ENCODE assay signal across 9 cellular contexts in the genomic region with DNA sequence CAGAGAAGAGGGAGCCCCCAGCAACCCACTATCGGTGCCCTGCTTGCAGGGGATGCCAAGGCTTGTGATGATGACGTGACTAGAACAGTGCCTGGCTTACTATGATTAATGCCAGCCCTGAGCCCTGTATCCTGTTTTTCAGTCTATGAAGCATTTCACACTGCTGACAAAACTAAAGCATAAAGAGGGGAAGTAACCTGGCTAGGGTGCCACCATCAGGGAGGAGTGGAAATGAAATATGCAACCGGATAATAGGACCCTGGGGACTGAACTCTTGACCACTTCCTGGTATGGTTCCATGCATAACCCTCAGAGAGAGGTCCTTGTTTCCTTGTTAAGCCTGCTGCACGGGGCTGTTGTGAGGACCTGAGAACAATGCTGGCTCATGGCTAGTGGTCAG. TPM values are rescaled to one million over a fixed set of nuclear protein-coding genes. Genes with fewer than 3 reads are reported as not detected.
DNase-seq lines count a peak whose midpoint lies in the region; ATAC-seq, FAIRE-seq and TF ChIP-seq lines count a peak whose summit lies in the region.
"Had no signal": no experiment of that assay in that cellular context is flagged by ENCODE, and none has a peak within 500 bp of the region (broad histone marks: within the 10 kb centered on the region; RNA-seq: fewer than 3 reads in every experiment).

No MANE protein-coding gene starts in this region.

- BruUV-seq in K562 (replicated peaks; lab: Mats Ljungman, UMichigan): no TSS peak

- intact Hi-C loops in K562 (cut with micrococcal nuclease): no loop called here

- no peaks in the 10 kb centered on the region for H4K20me1 ChIP-seq in K562 (replicated peaks; ENCODE audit: control insufficient read depth, insufficient read depth, low read length)
- no peaks in the 10 kb centered on the region for H4K20me1 ChIP-seq in osteoblast (ENCODE audit: insufficient read depth, low read length)

- WGBS in K562 (ENCODE audit: insufficient coverage, low coverage, missing lambda C conversion rate): 15% methylated on average over 4 of the region's 4 CpGs

- no peak for TF ChIP-seq RAD21 in K562 (CRISPR knock-in tag; conservative IDR thresholded peaks at IDR 0.05 in 1 of 2, IDR thresholded peaks at IDR 0.05 in 1 of 2)

- peak in 1 of 4 experiments; percentile 16 for DNase-seq in K562 (ENCODE audit: extremely low read depth in 1 of 4, low spot score in 3 of 4)
- no peak for DNase-seq in HCEC 1CT
- no peak for DNase-seq in osteoblast (ENCODE audit: insufficient read length, low spot score, missing footprints)
- DNase-seq in DMS53 treated with DMSO at 0.1 percent for 48 hours (lab: John Stamatoyannopoulos, UW; ENCODE audit: unreplicated experiment): no peak
- no peak for DNase-seq in iPS-NIHi11 (ENCODE audit: low spot score)
- DNase-seq: NCI-H510A treated with DMSO at 0.1 percent for 48 hours had no signal

- no peak for TF ChIP-seq POLR2A in K562 (conservative IDR thresholded peaks at IDR 0.05)

- H3K9me3 ChIP-seq in K562 (replicated peaks; ENCODE audit: control insufficient read depth, insufficient read depth, low read depth, low read length) (no peaks in the 10 kb centered on the region), osteoblast (ENCODE audit: low read depth, low read length) (no peaks in the 10 kb centered on the region)

- H3K79me2 ChIP-seq in K562 (ENCODE audit: control insufficient read depth, insufficient read depth, low read length) (no peaks in the 10 kb centered on the region), osteoblast (ENCODE audit: insufficient read depth, low read length) (no peaks in the 10 kb centered on the region)

- H2AFZ ChIP-seq in K562 (ENCODE audit: low read depth, low read length) (no peak overlapping the region), osteoblast (ENCODE audit: low read length) (no peak overlapping the region)

- no peak overlapping the region for H3K4me3 ChIP-seq in K562
- no peak overlapping the region for H3K4me3 ChIP-seq in osteoblast (ENCODE audit: insufficient read depth, low read length)

- no peaks in the 10 kb centered on the region for H3K36me3 ChIP-seq in K562 (ENCODE audit: control insufficient read depth, insufficient read depth, low read length)
- H3K36me3 ChIP-seq in osteoblast (ENCODE audit: insufficient read depth, low read length): no peaks in the 10 kb centered on the region

- no peaks in the 10 kb centered on the region for H3K9me1 ChIP-seq in K562 (ENCODE audit: control insufficient read depth, insufficient read depth, low read length)

- POLR2A ChIA-PET in K562 (lab: Yijun Ruan, JAX): no interaction called here

- no peak for FAIRE-seq in K562 (lab: Jason Lieb, UNC)

- H3K4me1 ChIP-seq in K562 (replicated peaks in 1 of 2; ENCODE audit: control insufficient read depth in 2 of 2, insufficient read depth in 2 of 2, low read length in 2 of 2) (peaks cover 0 to 14% of the 10 kb centered on the region in 2 experiments; a peak in 2 of 5 replicates), osteoblast (ENCODE audit: insufficient read depth, low read length) (no peaks in the 10 kb centered on the region)

- TF ChIP-seq EP300 in K562 (IDR thresholded peaks at IDR 0.05; ENCODE audit: low read length): no peak

- ATAC-seq in GM18499 (IDR thresholded peaks at IDR 0.05; ENCODE audit: insufficient read depth, unreplicated experiment) (peak; percentile 86), GM21528 (IDR thresholded peaks at IDR 0.05; ENCODE audit: low FRiP score, unreplicated experiment) (peak; percentile 92), HG03469 (IDR thresholded peaks at IDR 0.05; ENCODE audit: unreplicated experiment) (peak; percentile 89), K562 (peak; percentile 71)

- H3K27ac ChIP-seq in K562 (ENCODE audit: extremely low read depth, low read depth, low read length): no peak overlapping the region
- no peak overlapping the region for H3K27ac ChIP-seq in osteoblast (ENCODE audit: low read depth, low read length)

- H3K27me3 ChIP-seq in K562 (ENCODE audit: control insufficient read depth in 2 of 2, insufficient read depth in 2 of 2, low read length in 2 of 2): peaks cover 13 to 14% of the 10 kb centered on the region in 2 experiments; a peak in 4 of 5 replicates
- H3K27me3 ChIP-seq in osteoblast (ENCODE audit: insufficient read depth, low read length): no peaks in the 10 kb centered on the region

- in situ Hi-C loops in K562 (cut with MboI): loop anchor here (25.0 kb wide), 1 partner anchor 923 kb away; no protein-coding TSS in a partner anchor

- no peak overlapping the region for H3K9ac ChIP-seq in K562 (ENCODE audit: insufficient read depth in 1 of 2, low read depth in 2 of 2, low read length in 2 of 2)

- H3K4me2 ChIP-seq in K562 (ENCODE audit: insufficient read depth, low read length) (no peak overlapping the region), osteoblast (ENCODE audit: insufficient read depth, low read length) (no peak overlapping the region)

- TF ChIP-seq CTCF in K562 (IDR thresholded peaks at IDR 0.05 in 2 of 3, conservative IDR thresholded peaks at IDR 0.05 in 1 of 3; ENCODE audit: insufficient read depth in 2 of 3, low read depth in 1 of 3, low read length in 3 of 3) (no peak), osteoblast (IDR thresholded peaks at IDR 0.05; ENCODE audit: extremely low read depth, low read depth, low read length) (no peak)

- CTCF ChIA-PET in K562 (lab: Yijun Ruan, JAX; ENCODE audit: low intra/inter-chr PET ratio): no interaction called here

TF ChIP-seq in K562, 482 proteins besides CTCF, POLR2A, EP300 and RAD21:
- TF ChIP-seq ZNF766 (CRISPR knock-in tag; conservative IDR thresholded peaks at IDR 0.05) (no peak), SMARCC2 (IDR thresholded peaks at IDR 0.05; ENCODE audit: low read depth) (no peak), SPI1 (IDR thresholded peaks at IDR 0.05; ENCODE audit: borderline replicate concordance, low read depth, low read length) (peak; percentile 27; the same call in 1 of the 2 replicates), RBM15 (IDR thresholded peaks at IDR 0.05; ENCODE audit: insufficient read depth, low read length) (no peak)

RNA-seq across cellular contexts. Expression of gene MED28, which starts 50.3 kb away (rescaled TPM):
- total RNA-seq in K562 (2011; cell fraction: chromatin; rRNA removed; ENCODE audit: low replicate concordance): 38.5 and 51.6 TPM in 2 replicates
- 29.0 and 36.8 TPM in 2 replicates for total RNA-seq in K562 (2011; cell fraction: nucleolus; rRNA removed)
- total RNA-seq in K562 (2011; cell fraction: nucleoplasm; rRNA removed): 51.3 and 93.1 TPM in 2 replicates
- total RNA-seq in K562 (2014; rRNA removed) (13.5 and 15.5 TPM in 2 replicates), K562 (2014; rRNA removed; fragmentation: Illumina TruSeq; extraction: Trizol) (34.6 and 41.9 TPM in 2 replicates), K562 (2015; rRNA removed; fragmentation: Illumina TruSeq; extraction: Trizol) (68.0 and 77.0 TPM in 2 replicates), K562 (2021) (82.4 and 93.8 TPM in 2 replicates), osteoblast (10.9 and 13.3 TPM in 2 replicates)
- polyA plus RNA-seq in K562 (2011; rRNA removed) (42.4 and 50.5 TPM in 2 replicates), K562 (2014; fragmentation: Illumina TruSeq; extraction: Trizol) (23.0 and 28.4 TPM in 2 replicates), K562 (2014; fragmentation: Nextera tagmentation; extraction: Ambion mirVana) (10 to 100 TPM; 76.5 to 79.2 TPM), K562 (2014; rRNA removed) (35.1 and 43.4 TPM in 2 replicates)
- polyA plus RNA-seq in K562 (2011; cell fraction: cytosol; rRNA removed): 15.6 and 24.7 TPM in 2 replicates
- polyA plus RNA-seq in K562 (2011; cell fraction: nucleus; rRNA removed): 36.3 and 45.5 TPM in 2 replicates
- polyA plus RNA-seq in K562 (2012): 30.2 and 53.6 TPM in 2 replicates
- polyA minus RNA-seq in K562 (2011; rRNA and poly(A)+ RNA removed): 24.6 and 28.1 TPM in 2 replicates
- polyA minus RNA-seq in K562 (2011; cell fraction: cytosol; rRNA and poly(A)+ RNA removed): 41.8 and 43.2 TPM in 2 replicates
- 25.3 and 29.1 TPM in 2 replicates for polyA minus RNA-seq in K562 (2011; cell fraction: nucleus; rRNA and poly(A)+ RNA removed)
